Comparison of ENCODE assay signal across 1 cellular context in the genomic region with DNA sequence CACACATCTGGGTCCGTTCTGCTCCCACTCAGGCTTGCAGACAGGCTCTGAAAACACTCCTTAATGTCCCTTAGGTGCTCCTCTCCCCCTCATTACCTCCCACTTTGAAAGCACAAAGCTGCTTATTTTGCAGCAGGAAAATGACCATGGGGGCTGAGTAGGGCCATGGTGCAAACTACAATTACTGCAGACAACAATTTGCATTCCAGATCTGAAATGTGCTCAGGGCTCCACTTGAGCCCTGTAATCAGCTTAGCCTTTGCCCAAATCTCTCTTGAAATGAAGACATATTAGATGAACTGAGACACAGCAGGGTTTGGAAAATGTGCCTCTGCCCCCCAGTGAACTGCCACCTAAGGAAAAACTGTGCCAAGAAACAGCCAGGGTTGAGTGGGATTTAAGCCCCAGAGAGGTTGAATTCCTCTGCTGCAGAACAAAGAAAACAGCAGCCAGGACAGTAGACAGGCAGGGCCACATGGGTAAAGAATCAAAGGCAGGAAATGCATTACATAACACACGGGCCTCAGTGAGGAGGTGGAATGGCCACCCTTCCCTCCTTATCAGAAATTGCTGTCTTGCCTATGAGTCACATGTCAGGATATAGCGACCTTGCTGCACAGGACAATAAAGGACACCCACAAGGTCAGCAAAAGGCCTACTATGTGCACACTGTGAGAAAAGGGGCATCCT.
A peak's percentile ranks its signal among the peaks of the same experiment; 100 is the strongest.
TF ChIP-seq lines count a peak whose summit lies in the region.

No MANE protein-coding gene starts in this region.

TF ChIP-seq in K562, 482 proteins besides CTCF, POLR2A, EP300 and RAD21 (continued from another document):
- TF ChIP-seq, protein P1, sequence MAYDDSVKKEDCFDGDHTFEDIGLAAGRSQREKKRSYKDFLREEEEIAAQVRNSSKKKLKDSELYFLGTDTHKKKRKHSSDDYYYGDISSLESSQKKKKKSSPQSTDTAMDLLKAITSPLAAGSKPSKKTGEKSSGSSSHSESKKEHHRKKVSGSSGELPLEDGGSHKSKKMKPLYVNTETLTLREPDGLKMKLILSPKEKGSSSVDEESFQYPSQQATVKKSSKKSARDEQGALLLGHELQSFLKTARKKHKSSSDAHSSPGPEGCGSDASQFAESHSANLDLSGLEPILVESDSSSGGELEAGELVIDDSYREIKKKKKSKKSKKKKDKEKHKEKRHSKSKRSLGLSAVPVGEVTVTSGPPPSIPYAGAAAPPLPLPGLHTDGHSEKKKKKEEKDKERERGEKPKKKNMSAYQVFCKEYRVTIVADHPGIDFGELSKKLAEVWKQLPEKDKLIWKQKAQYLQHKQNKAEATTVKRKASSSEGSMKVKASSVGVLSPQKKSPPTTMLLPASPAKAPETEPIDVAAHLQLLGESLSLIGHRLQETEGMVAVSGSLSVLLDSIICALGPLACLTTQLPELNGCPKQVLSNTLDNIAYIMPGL (CRISPR knock-in tag; IDR thresholded peaks at IDR 0.05): no peak
- peak; percentile 87 for TF ChIP-seq ESRRA (IDR thresholded peaks at IDR 0.05; ENCODE audit: borderline replicate concordance, low read depth)
- peak; percentile 97 for TF ChIP-seq ZKSCAN1 (IDR thresholded peaks at IDR 0.05; ENCODE audit: low read depth, low read length)
- TF ChIP-seq ZKSCAN8 (CRISPR knock-in tag; IDR thresholded peaks at IDR 0.05): no peak
- TF ChIP-seq ZNF197 (CRISPR knock-in tag; IDR thresholded peaks at IDR 0.05; ENCODE audit: low read depth): no peak
